Comparison of ENCODE assay signal across 20 cellular contexts in the genomic region with DNA sequence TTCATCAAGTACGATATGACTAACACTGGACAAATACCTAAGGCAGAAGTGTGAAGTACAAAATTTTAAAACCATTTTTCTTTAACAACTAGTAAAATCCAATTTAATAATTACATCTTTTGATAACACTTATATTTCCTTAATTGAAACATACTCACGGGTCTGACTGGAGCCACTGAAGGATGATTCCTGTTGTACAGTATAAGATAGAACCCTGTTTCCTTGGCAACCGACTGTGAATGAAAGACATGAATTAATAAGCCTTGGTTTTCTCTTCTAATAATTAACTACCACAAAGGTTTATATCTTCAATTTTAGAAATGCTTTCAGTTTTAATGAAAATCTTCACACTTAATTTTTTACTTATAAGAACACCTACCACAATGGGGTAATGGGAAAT.
DNase-seq lines count a peak whose midpoint lies in the region; ATAC-seq lines count a peak whose summit lies in the region.
"Had no signal": no experiment of that assay in that cellular context is flagged by ENCODE, and none has a peak within 500 bp of the region (broad histone marks: within the 10 kb centered on the region; RNA-seq: fewer than 3 reads in every experiment).

No MANE protein-coding gene starts in this region.

- peak; percentile 65 for ATAC-seq in GM19395 (IDR thresholded peaks at IDR 0.05; ENCODE audit: unreplicated experiment)
- ATAC-seq in HG02938 (IDR thresholded peaks at IDR 0.05; ENCODE audit: unreplicated experiment): peak; percentile 63
- peak; percentile 59 for ATAC-seq in HG03457 (IDR thresholded peaks at IDR 0.05; ENCODE audit: unreplicated experiment)
- no peak for ATAC-seq in GM21360 (IDR thresholded peaks at IDR 0.05; ENCODE audit: unreplicated experiment)
- ATAC-seq: heart right ventricle, mucosa of descending colon had no signal

- DNase-seq in kidney tubule cell (ENCODE audit: low spot score) (peak; percentile 36), UCSD-AML1 (lab: John Stamatoyannopoulos, UW; ENCODE audit: unreplicated experiment) (no peak)
- DNase-seq in activated CD4-positive, alpha-beta T cell treated with anti-CD3 and anti-CD28 coated beads for 4 hours: no peak
- DNase-seq: activated CD4-positive, alpha-beta T cell treated with anti-CD3 and anti-CD28 coated beads, Interleukin-2, amount 50 U/mL, for 48 hours; activated gamma-delta T cell; DMS79; heart right ventricle; Karpas-422; mucosa of descending colon; NCI-H1048; NCI-H2029; NCI-H345; PC-9; SJCRH30; stimulated activated CD4-positive, alpha-beta T cell treated with anti-CD3 and anti-CD28 coated beads, Interleukin-2, amount 100 ng/mL, for 48 hours; stimulated activated naive CD4-positive, alpha-beta T cell treated with Interleukin-2 at 50 U/mL for 16 hours had no signal
